ENCODE assay signal across 3 cellular contexts in genomic region chr15:94546838-94547237, GRCh38.
"Had no signal": no experiment of that assay in that cellular context is flagged by ENCODE, and none has a peak within 500 bp of the region (broad histone marks: within the 10 kb centered on the region; RNA-seq: fewer than 3 reads in every experiment).

No MANE protein-coding gene starts in this region.

- DNase-seq: GDM1, GF-D8 had no signal

- ATAC-seq: GM12878 had no signal

- H3K4me3 ChIP-seq: GM12878 had no signal
